1 cellular context compared by ENCODE assay signal in the genomic region with DNA sequence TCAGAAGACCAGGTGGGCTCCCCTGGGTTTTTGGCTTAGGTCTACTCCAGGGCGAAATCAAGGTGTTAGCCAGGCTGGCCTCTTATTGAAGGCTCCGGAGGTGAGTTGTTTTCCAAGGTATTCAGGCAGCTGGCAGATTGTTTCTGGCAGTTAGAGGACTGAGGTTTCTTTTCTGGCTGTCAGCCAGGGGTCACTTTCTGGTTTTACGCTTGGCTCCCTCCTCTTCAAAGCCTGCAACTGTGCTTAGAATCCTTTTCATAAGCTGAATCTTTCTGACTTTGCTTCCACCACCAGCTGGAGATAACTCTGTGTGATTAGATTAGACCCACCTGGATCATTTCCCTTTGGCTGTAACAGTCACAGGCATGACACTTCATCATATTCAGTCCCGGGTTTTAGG.
TF ChIP-seq lines count a peak whose summit lies in the region.

No MANE protein-coding gene starts in this region.

TF ChIP-seq in HCT116, 20 proteins besides CTCF, POLR2A, EP300 and RAD21 (continued from another document):
- TF ChIP-seq, protein P1, sequence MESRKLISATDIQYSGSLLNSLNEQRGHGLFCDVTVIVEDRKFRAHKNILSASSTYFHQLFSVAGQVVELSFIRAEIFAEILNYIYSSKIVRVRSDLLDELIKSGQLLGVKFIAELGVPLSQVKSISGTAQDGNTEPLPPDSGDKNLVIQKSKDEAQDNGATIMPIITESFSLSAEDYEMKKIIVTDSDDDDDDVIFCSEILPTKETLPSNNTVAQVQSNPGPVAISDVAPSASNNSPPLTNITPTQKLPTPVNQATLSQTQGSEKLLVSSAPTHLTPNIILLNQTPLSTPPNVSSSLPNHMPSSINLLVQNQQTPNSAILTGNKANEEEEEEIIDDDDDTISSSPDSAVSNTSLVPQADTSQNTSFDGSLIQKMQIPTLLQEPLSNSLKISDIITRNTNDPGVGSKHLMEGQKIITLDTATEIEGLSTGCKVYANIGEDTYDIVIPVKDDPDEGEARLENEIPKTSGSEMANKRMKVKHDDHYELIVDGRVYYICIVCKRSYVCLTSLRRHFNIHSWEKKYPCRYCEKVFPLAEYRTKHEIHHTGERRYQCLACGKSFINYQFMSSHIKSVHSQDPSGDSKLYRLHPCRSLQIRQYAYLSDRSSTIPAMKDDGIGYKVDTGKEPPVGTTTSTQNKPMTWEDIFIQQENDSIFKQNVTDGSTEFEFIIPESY (IDR thresholded peaks at IDR 0.05; ENCODE audit: extremely low read depth, insufficient replicate concordance, low read length): no peak
- TF ChIP-seq FOSL1 (IDR thresholded peaks at IDR 0.05; ENCODE audit: low read depth): no peak
- no peak for TF ChIP-seq SIN3A (IDR thresholded peaks at IDR 0.05; ENCODE audit: low read depth)
- no peak for TF ChIP-seq EGR1 (IDR thresholded peaks at IDR 0.05; ENCODE audit: low read depth)
